ENCODE assay signal across 28 cellular contexts in genomic region chr18:60047556-60047955, GRCh38.
DNase-seq lines count a peak whose midpoint lies in the region; ATAC-seq, FAIRE-seq and TF ChIP-seq lines count a peak whose summit lies in the region.
"Had no signal": no experiment of that assay in that cellular context is flagged by ENCODE, and none has a peak within 500 bp of the region (broad histone marks: within the 10 kb centered on the region; RNA-seq: fewer than 3 reads in every experiment).

No MANE protein-coding gene starts in this region.

- FAIRE-seq in D721Med (lab: Jason Lieb, UNC) (peak; percentile 99), bronchial epithelial cell (lab: Jason Lieb, UNC) (no peak), frontal cortex (lab: Jason Lieb, UNC) (no peak)
- FAIRE-seq: GM12891 had no signal

- H3K4me3 ChIP-seq in bronchial epithelial cell (ENCODE audit: low read depth, low read length) (no peak overlapping the region), neuronal stem cell (ENCODE audit: low read length in 2 of 2) (no peak overlapping the region)
- H3K4me3 ChIP-seq: heart left ventricle, prostate gland, thyroid gland, uterus had no signal

- H3K4ac ChIP-seq in neuronal stem cell (ENCODE audit: low read length) = no peak overlapping the region

- no peak overlapping the region for H3K18ac ChIP-seq in neuronal stem cell (ENCODE audit: low read length)

- H2BK120ac ChIP-seq in neuronal stem cell (ENCODE audit: low read depth, low read length) = no peak overlapping the region

- no peak overlapping the region for H2AK5ac ChIP-seq in neuronal stem cell (ENCODE audit: low read depth, low read length)

- H3K27ac ChIP-seq in foreskin keratinocyte = peak overlapping the region; percentile 34
- H3K27ac ChIP-seq in neuronal stem cell (replicated peaks; ENCODE audit: low read length) = no peak overlapping the region
- H3K27ac ChIP-seq: heart left ventricle, neutrophil, prostate gland, thyroid gland, uterus had no signal

- no peaks in the 10 kb centered on the region for H3K79me1 ChIP-seq in neuronal stem cell (ENCODE audit: low read depth, low read length)

- H3K27me3 ChIP-seq in bronchial epithelial cell (ENCODE audit: control insufficient read depth, insufficient read depth, low read length) = no peaks in the 10 kb centered on the region
- H3K27me3 ChIP-seq in foreskin keratinocyte = no peaks in the 10 kb centered on the region
- H3K27me3 ChIP-seq in neuronal stem cell (ENCODE audit: control insufficient read depth in 3 of 3, insufficient read depth in 3 of 3, low read depth in 1 of 3, low read length in 3 of 3) = peaks cover 0 to 2% (median 0%) of the 10 kb centered on the region in 3 experiments
- H3K27me3 ChIP-seq: heart left ventricle, neutrophil, thyroid gland, uterus had no signal

- H4K8ac ChIP-seq in neuronal stem cell (ENCODE audit: low read depth, low read length) = no peak overlapping the region

- H3K36me3 ChIP-seq in bronchial epithelial cell (ENCODE audit: control insufficient read depth, insufficient read depth, low read length) = no peaks in the 10 kb centered on the region
- H3K36me3 ChIP-seq in neuronal stem cell (replicated peaks in 1 of 2; ENCODE audit: control insufficient read depth in 2 of 2, insufficient read depth in 2 of 2, low read length in 2 of 2) = no peaks in the 10 kb centered on the region
- H3K36me3 ChIP-seq: heart left ventricle, neutrophil, prostate gland, thyroid gland, uterus had no signal

- no peak overlapping the region for H2AFZ ChIP-seq in neuronal stem cell (ENCODE audit: low read length)

- no peak overlapping the region for H2BK12ac ChIP-seq in neuronal stem cell (ENCODE audit: low read length)

- no peak overlapping the region for H3K9ac ChIP-seq in neuronal stem cell (ENCODE audit: low read depth, low read length, poor library complexity)

- no peak overlapping the region for H2BK5ac ChIP-seq in neuronal stem cell (ENCODE audit: low read length)

- H3K9me3 ChIP-seq in neuronal stem cell (replicated peaks in 1 of 2; ENCODE audit: control insufficient read depth in 2 of 2, insufficient read depth in 1 of 2, low read depth in 1 of 2, low read length in 2 of 2) = no peaks in the 10 kb centered on the region
- H3K9me3 ChIP-seq: neutrophil, prostate gland, thyroid gland, uterus had no signal

- H4K91ac ChIP-seq in neuronal stem cell (ENCODE audit: low read depth, low read length, poor library complexity) = no peak overlapping the region

- no peak overlapping the region for H3K14ac ChIP-seq in neuronal stem cell (ENCODE audit: low read length)

- H3K4me1 ChIP-seq in foreskin keratinocyte = peaks cover 29% of the 10 kb centered on the region
- no peaks in the 10 kb centered on the region for H3K4me1 ChIP-seq in neuronal stem cell (ENCODE audit: control insufficient read depth in 2 of 2, insufficient read depth in 1 of 2, low read depth in 1 of 2, low read length in 2 of 2)
- H3K4me1 ChIP-seq: heart left ventricle, prostate gland, thyroid gland, uterus had no signal

- peak; percentile 57 for ATAC-seq in foreskin keratinocyte
- ATAC-seq: activated CD8-positive, alpha-beta memory T cell treated with anti-CD3 and anti-CD28 coated beads, Interleukin-2, amount 10 ng/mL, durations not matched to agents 7 days and 5 days; activated T-cell treated with anti-CD3 and anti-CD28 coated beads, Interleukin-2, amount 50 U/mL, for 4 hours; heart left ventricle; left ventricle myocardium superior had no signal

- H2BK15ac ChIP-seq in neuronal stem cell (ENCODE audit: low read length) = no peak overlapping the region

- DNase-seq in D721Med (ENCODE audit: insufficient read length, low spot score) (no peak), M059J (ENCODE audit: low read depth) (peak; percentile 40), bronchial epithelial cell (ENCODE audit: low read depth) (peak; percentile 73), foreskin keratinocyte (peak in 1 of 2 donors; percentile 56), NCI-H1092 treated with DMSO at 0.1 percent for 48 hours (lab: John Stamatoyannopoulos, UW) (no peak), frontal cortex (ENCODE audit: low spot score in 2 of 2) (no peak), neuronal stem cell (ENCODE audit: low spot score) (no peak)
- no peak for DNase-seq in activated CD4-positive, alpha-beta T cell treated with anti-CD3 and anti-CD28 coated beads, Interleukin-2, amount 50 U/mL, for 4 hours
- DNase-seq: activated CD4-positive, CD25-positive, alpha-beta regulatory T cell; activated CD8-positive, alpha-beta memory T cell treated with anti-CD3 and anti-CD28 coated beads, Interleukin-2, amount 10 ng/mL, durations not matched to agents 7 days and 5 days; activated gamma-delta T cell treated with Interleukin-2 at 50 U/mL for 16 hours; activated T-cell treated with anti-CD3 and anti-CD28 coated beads, Interleukin-2, amount 50 U/mL, for 4 hours; AML-193; CD4-positive, alpha-beta T cell; H7; heart left ventricle; islet precursor cell; Karpas-422; left ventricle myocardium superior; NCI-H1436 treated with DMSO at 0.1 percent for 48 hours; NCI-H345; RPMI8226; stimulated activated CD4-positive, alpha-beta T cell treated with anti-CD3 and anti-CD28 coated beads, Interleukin-4, amount 100 ng/mL, for 1 hour; thyroid gland; uterus had no signal

- H3K23ac ChIP-seq in neuronal stem cell (ENCODE audit: low read depth, low read length, poor library complexity) = no peak overlapping the region

- no peak overlapping the region for H3K4me2 ChIP-seq in neuronal stem cell (ENCODE audit: insufficient read depth, low read length, poor library complexity, severe bottlenecking)

- no peak for TF ChIP-seq CTCF in D721Med (IDR thresholded peaks at IDR 0.05; ENCODE audit: insufficient read depth, missing control alignments)
- no peak for TF ChIP-seq CTCF in bronchial epithelial cell (IDR thresholded peaks at IDR 0.05; ENCODE audit: insufficient read depth, low read length, severe bottlenecking)
- TF ChIP-seq CTCF in foreskin keratinocyte (conservative IDR thresholded peaks at IDR 0.05) = no peak

Comparison
In these comparisons a context has a peak if more than half of its experiments do, and no peak if none do; other contexts are left out.
1. DNase-seq: peak in M059J (single experiment) and bronchial epithelial cell (single experiment); none in D721Med (single experiment), NCI-H1092 treated with DMSO at 0.1 percent for 48 hours (single experiment), frontal cortex (0 of 2), neuronal stem cell (single experiment) and activated CD4-positive, alpha-beta T cell treated with anti-CD3 and anti-CD28 coated beads, Interleukin-2, amount 50 U/mL, for 4 hours (0 of 2).